Comparison of ENCODE assay signal across 8 cellular contexts in genomic region chr3:32684029-32684799, GRCh38. TPM values are rescaled to one million over a fixed set of nuclear protein-coding genes. Genes with fewer than 3 reads are reported as not detected.
DNase-seq lines count a peak whose midpoint lies in the region; ATAC-seq and TF ChIP-seq lines count a peak whose summit lies in the region.

No MANE protein-coding gene starts in this region.

- peak overlapping the region in 58 of 59 donors; percentile 4 to 93 (median 82) for H3K27ac ChIP-seq in dorsolateral prefrontal cortex

- no peaks in the 10 kb centered on the region for H3K27me3 ChIP-seq in dorsolateral prefrontal cortex

- H3K4me3 Mint-ChIP-seq in CD14-positive monocyte (peak overlapping the region; percentile 88 to 89), neural crest cell (peak overlapping the region; percentile 98)

- peaks cover 5 to 9% of the 10 kb centered on the region in 2 donors for H3K36me3 Mint-ChIP-seq in CD14-positive monocyte
- H3K36me3 Mint-ChIP-seq in neural crest cell (ENCODE audit: low read depth): peaks cover 4% of the 10 kb centered on the region

- H3K4me3 ChIP-seq in LNCaP clone FGC (ENCODE audit: low read depth, low read length): peak overlapping the region; percentile 65
- H3K4me3 ChIP-seq in dorsolateral prefrontal cortex: peak overlapping the region; percentile 62 to 99 (median 87)

- H3K27me3 Mint-ChIP-seq in CD14-positive monocyte (ENCODE audit: low read depth in 3 of 3) (no peaks in the 10 kb centered on the region), neural crest cell (ENCODE audit: low read depth) (no peaks in the 10 kb centered on the region)

- H3K4me1 Mint-ChIP-seq in CD14-positive monocyte: peaks cover 21% of the 10 kb centered on the region
- peaks cover 32% of the 10 kb centered on the region for H3K4me1 Mint-ChIP-seq in neural crest cell

- intact Hi-C loops in CD14-positive monocyte (cut with micrococcal nuclease) (loop anchor here in 1 of 2 donors (10.0 kb wide), 2 partner anchors 109 to 179 kb away; partner anchors contain the start of genes CMTM6 and DYNC1LI1), dorsolateral prefrontal cortex (cut with DNase I) (loop anchor here (5.0 to 10.0 kb wide), 2 partner anchors 109 to 502 kb away; partner anchors contain the start of gene DYNC1LI1 (in 2 of the 2))

- H3K27ac Mint-ChIP-seq in CD14-positive monocyte (peak overlapping the region; percentile 76 to 97 (median 95)), neural crest cell (ENCODE audit: unreplicated experiment) (peak overlapping the region; percentile 98)

- ATAC-seq in HG03139 (IDR thresholded peaks at IDR 0.05; ENCODE audit: unreplicated experiment) (no peak), GM21786 (IDR thresholded peaks at IDR 0.05; ENCODE audit: unreplicated experiment) (no peak)

- TF ChIP-seq CTCF in CD14-positive monocyte (IDR thresholded peaks at IDR 0.05) (no peak), LNCaP clone FGC (IDR thresholded peaks at IDR 0.05; ENCODE audit: control insufficient read depth, extremely low read depth, insufficient read depth) (no peak), dorsolateral prefrontal cortex (IDR thresholded peaks at IDR 0.05 in 54 of 56, conservative IDR thresholded peaks at IDR 0.05 in 2 of 56; ENCODE audit: low read depth in 1 of 56, partially characterized antibody in 56 of 56) (no peak), neural crest cell (conservative IDR thresholded peaks at IDR 0.05) (no peak)

- H3K9me3 Mint-ChIP-seq in CD14-positive monocyte (no peaks in the 10 kb centered on the region), neural crest cell (no peaks in the 10 kb centered on the region)

- DNase-seq in CD14-positive monocyte (ENCODE audit: low spot score) (no peak), LNCaP clone FGC (ENCODE audit: low read depth) (no peak), dorsolateral prefrontal cortex (no peak), neural crest cell (ENCODE audit: low read depth, low spot score) (no peak), DMS114 treated with DMSO at 0.1 percent for 48 hours (lab: John Stamatoyannopoulos, UW; ENCODE audit: unreplicated experiment) (no peak), mucosa of gallbladder (ENCODE audit: low spot score) (no peak)

RNA-seq across cellular contexts. Expression of gene CNOT10, which starts 0.8 kb away (rescaled TPM):
- polyA plus RNA-seq in CD14-positive monocyte: 10 to 100 TPM; 17.9 to 21.5 TPM
- 10 to 100 TPM; 22.8 to 54.2 (median 35.4) TPM for total RNA-seq in dorsolateral prefrontal cortex
- total RNA-seq in neural crest cell: 51.7 and 53.6 TPM in 2 replicates
- total RNA-seq in mucosa of gallbladder: 21.3 TPM
